16 cellular contexts compared by ENCODE assay signal in genomic region chr15:72179950-72180581, GRCh38. TPM values are rescaled to one million over a fixed set of nuclear protein-coding genes. Genes with fewer than 3 reads are reported as not detected.
DNase-seq lines count a peak whose midpoint lies in the region; ATAC-seq and TF ChIP-seq lines count a peak whose summit lies in the region.
"Had no signal": no experiment of that assay in that cellular context is flagged by ENCODE, and none has a peak within 500 bp of the region (broad histone marks: within the 10 kb centered on the region; RNA-seq: fewer than 3 reads in every experiment).

No MANE protein-coding gene starts in this region.

- H3K36me3 Mint-ChIP-seq in GM23338 (ENCODE audit: low read depth), result no peaks in the 10 kb centered on the region
- no peaks in the 10 kb centered on the region for H3K36me3 Mint-ChIP-seq in glutamatergic neuron (ENCODE audit: unreplicated experiment)
- H3K36me3 Mint-ChIP-seq: WTC11 had no signal

- no peak overlapping the region for H3K4me3 ChIP-seq in GM23338
- H3K4me3 ChIP-seq in osteoblast (ENCODE audit: insufficient read depth, low read length), result no peak overlapping the region
- H3K4me3 ChIP-seq: SK-N-MC had no signal

- peak; percentile 28 for DNase-seq in GM23338 (ENCODE audit: low spot score)
- peak in 54 of 58 donors; percentile 29 to 95 (median 76) for DNase-seq in anterior cingulate cortex (lab: John Stamatoyannopoulos, UW)
- peak; percentile 51 for DNase-seq in glutamatergic neuron
- peak; percentile 69 for DNase-seq in osteoblast (ENCODE audit: insufficient read length, low spot score, missing footprints)
- no peak for DNase-seq in NCI-H345 treated with DMSO at 0.1 percent for 48 hours (lab: John Stamatoyannopoulos, UW; ENCODE audit: unreplicated experiment)
- no peak for DNase-seq in activated CD4-positive, alpha-beta T cell treated with anti-CD3 and anti-CD28 coated beads, Interleukin-2, amount 50 U/mL, for 4 hours
- no peak for DNase-seq in NCI-H1436 (lab: John Stamatoyannopoulos, UW)
- DNase-seq: activated T-cell treated with anti-CD3 and anti-CD28 coated beads for 4 hours; BE2C; EL; NCI-H774; stimulated activated CD4-positive, alpha-beta T cell treated with anti-CD3 and anti-CD28 coated beads, Interleukin-1b, Interleukin-23, amount 100 ng/mL, for 48 hours; stimulated activated naive CD4-positive, alpha-beta T cell treated with Interleukin-2 at 50 U/mL for 16 hours had no signal

- H3K27ac ChIP-seq in GM23338 (ENCODE audit: low read depth), result no peak overlapping the region
- H3K27ac ChIP-seq in osteoblast (ENCODE audit: low read depth, low read length), result no peak overlapping the region
- H3K27ac ChIP-seq: SK-N-MC had no signal

- H3K9me3 ChIP-seq in osteoblast (ENCODE audit: low read depth, low read length), result no peaks in the 10 kb centered on the region
- H3K9me3 ChIP-seq: BE2C had no signal

- no peaks in the 10 kb centered on the region for H4K20me1 ChIP-seq in GM23338 (replicated peaks; ENCODE audit: insufficient read depth)
- no peaks in the 10 kb centered on the region for H4K20me1 ChIP-seq in osteoblast (ENCODE audit: insufficient read depth, low read length)

- no peak overlapping the region for H3K4me2 ChIP-seq in GM23338
- no peak overlapping the region for H3K4me2 ChIP-seq in osteoblast (ENCODE audit: insufficient read depth, low read length)

- peaks cover 4% of the 10 kb centered on the region for H3K4me1 ChIP-seq in GM23338 (ENCODE audit: insufficient read depth)
- peaks cover 4% of the 10 kb centered on the region for H3K4me1 ChIP-seq in osteoblast (ENCODE audit: insufficient read depth, low read length)
- H3K4me1 ChIP-seq: BE2C had no signal

- H2AFZ ChIP-seq in GM23338, result no peak overlapping the region
- peak overlapping the region; percentile 20 for H2AFZ ChIP-seq in osteoblast (ENCODE audit: low read length)

- no peak overlapping the region for H3K27ac Mint-ChIP-seq in GM23338
- H3K27ac Mint-ChIP-seq in glutamatergic neuron (ENCODE audit: unreplicated experiment), result no peak overlapping the region
- H3K27ac Mint-ChIP-seq: WTC11 had no signal

- ATAC-seq in GM23338 (no peak), HG03039 (IDR thresholded peaks at IDR 0.05; ENCODE audit: unreplicated experiment) (no peak)
- ATAC-seq: WTC11 had no signal

- TF ChIP-seq CTCF in GM23338 (conservative IDR thresholded peaks at IDR 0.05; ENCODE audit: low read depth in 2 of 2) (peak in 1 of 2 experiments; percentile 19; a peak in 1 of 4 replicates), glutamatergic neuron (IDR thresholded peaks at IDR 0.05; ENCODE audit: partially characterized antibody, unreplicated experiment) (no peak), osteoblast (IDR thresholded peaks at IDR 0.05; ENCODE audit: extremely low read depth, low read depth, low read length) (no peak)

- H3K27me3 ChIP-seq in GM23338 (ENCODE audit: insufficient read depth) (peaks cover 17% of the 10 kb centered on the region; the same call in 1 of the 2 replicates), osteoblast (ENCODE audit: insufficient read depth, low read length) (peaks cover 31% of the 10 kb centered on the region)

- H3K4me1 Mint-ChIP-seq in GM23338, result peaks cover 27% of the 10 kb centered on the region
- H3K4me1 Mint-ChIP-seq in glutamatergic neuron (ENCODE audit: low read depth, unreplicated experiment), result no peaks in the 10 kb centered on the region

- H3K79me2 ChIP-seq in GM23338 (replicated peaks; ENCODE audit: insufficient read depth) (no peaks in the 10 kb centered on the region), osteoblast (ENCODE audit: insufficient read depth, low read length) (no peaks in the 10 kb centered on the region)

- H3K9me2 ChIP-seq in GM23338 (ENCODE audit: insufficient read depth), result no peaks in the 10 kb centered on the region

- H3K27me3 Mint-ChIP-seq in GM23338 (ENCODE audit: insufficient read depth, low read depth, poor library complexity) (peaks cover 15% of the 10 kb centered on the region), glutamatergic neuron (ENCODE audit: unreplicated experiment) (peaks cover 4% of the 10 kb centered on the region)

- H3K36me3 ChIP-seq in GM23338 (ENCODE audit: insufficient read depth) (no peaks in the 10 kb centered on the region), osteoblast (ENCODE audit: insufficient read depth, low read length) (no peaks in the 10 kb centered on the region)
- H3K36me3 ChIP-seq: BE2C had no signal

- H3K9me3 Mint-ChIP-seq in GM23338 (no peaks in the 10 kb centered on the region; the same call in 2 of the 3 replicates), glutamatergic neuron (ENCODE audit: unreplicated experiment) (no peaks in the 10 kb centered on the region)
- H3K9me3 Mint-ChIP-seq: WTC11 had no signal

- H3K4me3 Mint-ChIP-seq in GM23338, result no peak overlapping the region
- no peak overlapping the region for H3K4me3 Mint-ChIP-seq in glutamatergic neuron (ENCODE audit: unreplicated experiment)
- H3K4me3 Mint-ChIP-seq: WTC11 had no signal

- H3F3A ChIP-seq in GM23338 (replicated peaks; ENCODE audit: low read depth), result 0 out of 2 replicates have a peak, but pooled peaks cover 7% of the 10 kb centered on the region

TF ChIP-seq in GM23338, 12 proteins besides CTCF, POLR2A, EP300 and RAD21 (continues in another document):
- TF ChIP-seq ZNF331 (CRISPR knock-in tag; IDR thresholded peaks at IDR 0.05; ENCODE audit: low read depth), result no peak
- no peak for TF ChIP-seq CREB1 (CRISPR knock-in tag; IDR thresholded peaks at IDR 0.05; ENCODE audit: low read depth)
- TF ChIP-seq JUNB (IDR thresholded peaks at IDR 0.05; ENCODE audit: unreplicated experiment), result no peak
- TF ChIP-seq ETS1 (IDR thresholded peaks at IDR 0.05), result no peak

RNA-seq across cellular contexts. Expression of gene GRAMD2A, which starts 17.5 kb away (rescaled TPM):
- 2.8 and 3.3 TPM in 2 replicates for total RNA-seq in GM23338 (2014; rRNA removed; shearing (Covaris generic))
- polyA plus RNA-seq in GM23338 (2016; fragmentation: Nextera tagmentation; extraction: Ambion mirVana), result 0.70 and 0.71 TPM in 2 replicates
- total RNA-seq in glutamatergic neuron (ENCODE audit: unreplicated experiment), result not detected
- total RNA-seq in osteoblast, result not detected in 2 replicates

RNA-seq across cellular contexts. Expression of gene PKM, which starts 50.9 kb away (rescaled TPM):
- 1,067 and 1,137 TPM in 2 replicates for total RNA-seq in GM23338 (2014; rRNA removed; shearing (Covaris generic))
- 432 and 445 TPM in 2 replicates for polyA plus RNA-seq in GM23338 (2016; fragmentation: Nextera tagmentation; extraction: Ambion mirVana)
- total RNA-seq in glutamatergic neuron (ENCODE audit: unreplicated experiment) (949 TPM), osteoblast (1,919 and 2,299 TPM in 2 replicates)

Comparison
In these comparisons a context has a peak if more than half of its experiments do, and no peak if none do; other contexts are left out.
1. DNase-seq: peak in GM23338 (single experiment), anterior cingulate cortex (54 of 58), glutamatergic neuron (single experiment) and osteoblast (single experiment); none in NCI-H345 treated with DMSO at 0.1 percent for 48 hours (single experiment), activated CD4-positive, alpha-beta T cell treated with anti-CD3 and anti-CD28 coated beads, Interleukin-2, amount 50 U/mL, for 4 hours (0 of 2) and NCI-H1436 (single experiment).